ENCODE assay signal across 9 cellular contexts in genomic region chr13:40149611-40150283, GRCh38.
DNase-seq lines count a peak whose midpoint lies in the region; ATAC-seq and TF ChIP-seq lines count a peak whose summit lies in the region.
"Had no signal": no experiment of that assay in that cellular context is flagged by ENCODE, and none has a peak within 500 bp of the region (broad histone marks: within the 10 kb centered on the region; RNA-seq: fewer than 3 reads in every experiment).

No MANE protein-coding gene starts in this region.

- DNase-seq in AG10803 (ENCODE audit: low read depth) (peak; percentile 69), RKO (ENCODE audit: low spot score) (peak; percentile 49), fibroblast of the conjunctiva (ENCODE audit: low read depth) (peak; percentile 75), prostate gland (ENCODE audit: low spot score) (peak; percentile 19), cerebellar nuclear complex (lab: John Stamatoyannopoulos, UW) (no peak), lower leg skin (ENCODE audit: low spot score in 2 of 2) (no peak), DMS79 treated with DMSO at 0.1 percent for 48 hours (lab: John Stamatoyannopoulos, UW) (no peak)

- no peak for ATAC-seq in GM19023 (IDR thresholded peaks at IDR 0.05; ENCODE audit: unreplicated experiment)

- H3K27ac ChIP-seq in prostate gland, result peak overlapping the region; percentile 45 to 50
- H3K27ac ChIP-seq: HL-60 had no signal

- intact Hi-C loops in prostate gland (cut with DNase I) (loop anchor here (2.0 to 10.0 kb wide), 4 partner anchors 25 to 518 kb away; partner anchors contain the start of gene FOXO1), lower leg skin (cut with DNase I; ENCODE audit: low total_unique reads) (no loop called here)

- no peak for TF ChIP-seq CTCF in AG10803 (conservative IDR thresholded peaks at IDR 0.05; ENCODE audit: low read length)
- TF ChIP-seq CTCF in prostate gland (IDR thresholded peaks at IDR 0.05), result no peak
- TF ChIP-seq CTCF in lower leg skin (IDR thresholded peaks at IDR 0.05), result no peak

- no peaks in the 10 kb centered on the region for H3K9me3 ChIP-seq in prostate gland

- WGBS in prostate gland, result 28% methylated on average over 6 of the region's 6 CpGs
- WGBS in lower leg skin, 2 donors, result 53 to 57% methylated on average over 6 of the region's 6 CpGs

- H3K27me3 ChIP-seq in prostate gland (replicated peaks; ENCODE audit: insufficient read depth), result no peaks in the 10 kb centered on the region

- H3K4me1 ChIP-seq in prostate gland (replicated peaks), result no peaks in the 10 kb centered on the region

- H3K4me3 ChIP-seq in AG10803 (ENCODE audit: low read length) (no peak overlapping the region), prostate gland (no peak overlapping the region), lower leg skin (ENCODE audit: low read depth, poor library complexity, severe bottlenecking) (no peak overlapping the region)

- TF ChIP-seq POLR2A in prostate gland (IDR thresholded peaks at IDR 0.05) (no peak), lower leg skin (IDR thresholded peaks at IDR 0.05) (no peak)

- H3K36me3 ChIP-seq in prostate gland, result no peaks in the 10 kb centered on the region

Comparison
In these comparisons a context has a peak if more than half of its experiments do, and no peak if none do; other contexts are left out.
1. DNase-seq: peak in AG10803 (single experiment), RKO (single experiment), fibroblast of the conjunctiva (single experiment) and prostate gland (single experiment); none in cerebellar nuclear complex (0 of 2), lower leg skin (0 of 2) and DMS79 treated with DMSO at 0.1 percent for 48 hours (single experiment).